Comparison of ENCODE assay signal across 1 cellular context in genomic region chr14:100140452-100141132, GRCh38.
TF ChIP-seq lines count a peak whose summit lies in the region.

No MANE protein-coding gene starts in this region.

TF ChIP-seq in HepG2, 621 proteins besides CTCF, POLR2A, EP300 and RAD21 (continues in another document):
- TF ChIP-seq KDM5B (CRISPR knock-in tag; IDR thresholded peaks at IDR 0.05; ENCODE audit: borderline replicate concordance) (peak; percentile 65; the same call in 1 of the 2 replicates), ZFX (CRISPR knock-in tag; IDR thresholded peaks at IDR 0.05; ENCODE audit: low read depth) (peak; percentile 30; the same call in 1 of the 2 replicates), FOXC1 (CRISPR knock-in tag; IDR thresholded peaks at IDR 0.05; ENCODE audit: borderline replicate concordance) (0 out of 2 replicates have a peak, but pooled peaks have one; percentile 5), ASH2L (IDR thresholded peaks at IDR 0.05; ENCODE audit: insufficient read length, low read depth, low read length) (peak; percentile 31), FOXA1 (IDR thresholded peaks at IDR 0.05) (no peak), FOXA1 (CRISPR knock-in tag; IDR thresholded peaks at IDR 0.05) (peak; percentile 2; the same call in 1 of the 2 replicates), ZNF343 (CRISPR knock-in tag; IDR thresholded peaks at IDR 0.05) (no peak), HDAC1 (CRISPR knock-in tag; IDR thresholded peaks at IDR 0.05) (peak; percentile 35; the same call in 1 of the 2 replicates), ZNF776 (CRISPR knock-in tag; IDR thresholded peaks at IDR 0.05) (no peak), ZNF75D (CRISPR knock-in tag; IDR thresholded peaks at IDR 0.05; ENCODE audit: borderline replicate concordance) (no peak), HNRNPLL (IDR thresholded peaks at IDR 0.05; ENCODE audit: low read depth, low read length, poor library complexity, severe bottlenecking) (peak; percentile 32), ZKSCAN8 (CRISPR knock-in tag; IDR thresholded peaks at IDR 0.05; ENCODE audit: borderline replicate concordance) (0 out of 2 replicates have a peak, but pooled peaks have one; percentile 47), NBN (conservative IDR thresholded peaks at IDR 0.05) (no peak), CEBPG (CRISPR knock-in tag; IDR thresholded peaks at IDR 0.05) (peak; percentile 70), HOXA3 (CRISPR knock-in tag; IDR thresholded peaks at IDR 0.05) (peak; percentile 54; the same call in 1 of the 2 replicates), ZNF781 (CRISPR knock-in tag; IDR thresholded peaks at IDR 0.05; ENCODE audit: borderline replicate concordance, not compliant biosample characterization) (peak; percentile 32), ZNF768 (CRISPR knock-in tag; IDR thresholded peaks at IDR 0.05) (no peak), IKZF5 (CRISPR knock-in tag; IDR thresholded peaks at IDR 0.05) (peak; percentile 55), ZIK1 (CRISPR knock-in tag; IDR thresholded peaks at IDR 0.05; ENCODE audit: borderline replicate concordance, low read depth) (0 out of 2 replicates have a peak, but pooled peaks have one; percentile 20), CCAR2 (optimal IDR thresholded peaks at IDR 0.05; ENCODE audit: low read depth, low read length) (peak; percentile 29), ATF2 (CRISPR knock-in tag; IDR thresholded peaks at IDR 0.05) (peak; percentile 29; the same call in 1 of the 2 replicates), SP4 (CRISPR knock-in tag; IDR thresholded peaks at IDR 0.05) (peak; percentile 53; the same call in 1 of the 2 replicates), ZFP91 (CRISPR knock-in tag; IDR thresholded peaks at IDR 0.05; ENCODE audit: borderline replicate concordance) (peak; percentile 66; the same call in 1 of the 2 replicates), CEBPB (IDR thresholded peaks at IDR 0.05; ENCODE audit: borderline replicate concordance, low read depth, low read length) (peak; percentile 64; the same call in 1 of the 2 replicates), DRAP1 (CRISPR knock-in tag; IDR thresholded peaks at IDR 0.05) (peak; percentile 25; the same call in 1 of the 2 replicates), ZNF644 (CRISPR knock-in tag; IDR thresholded peaks at IDR 0.05; ENCODE audit: low read depth) (peak; percentile 18; the same call in 1 of the 2 replicates), FOXO1 (CRISPR knock-in tag; IDR thresholded peaks at IDR 0.05) (no peak), ZHX1 (CRISPR knock-in tag; IDR thresholded peaks at IDR 0.05; ENCODE audit: low read depth) (0 out of 2 replicates have a peak, but pooled peaks have one; percentile 32), ZNF687 (CRISPR knock-in tag; IDR thresholded peaks at IDR 0.05) (peak; percentile 88), HMGXB3 (CRISPR knock-in tag; IDR thresholded peaks at IDR 0.05; ENCODE audit: borderline replicate concordance) (no peak), PLRG1 (conservative IDR thresholded peaks at IDR 0.05) (no peak), THAP11 (CRISPR knock-in tag; IDR thresholded peaks at IDR 0.05) (peak; percentile 55), NR2F6 (IDR thresholded peaks at IDR 0.05) (peak; percentile 22; the same call in 1 of the 2 replicates), NR2F6 (CRISPR knock-in tag; IDR thresholded peaks at IDR 0.05) (peak; percentile 60; the same call in 1 of the 2 replicates), SOX13 (IDR thresholded peaks at IDR 0.05) (no peak), SOX13 (CRISPR knock-in tag; conservative IDR thresholded peaks at IDR 0.05 in 1 of 2, IDR thresholded peaks at IDR 0.05 in 1 of 2) (no peak), IRF9 (CRISPR knock-in tag; IDR thresholded peaks at IDR 0.05; ENCODE audit: borderline replicate concordance) (peak; percentile 29; the same call in 1 of the 2 replicates), TBX2 (CRISPR knock-in tag; IDR thresholded peaks at IDR 0.05; ENCODE audit: borderline replicate concordance) (peak; percentile 21; the same call in 1 of the 2 replicates), CBX5 (CRISPR knock-in tag; IDR thresholded peaks at IDR 0.05; ENCODE audit: borderline replicate concordance) (peak; percentile 23; the same call in 1 of the 2 replicates), SAP130 (CRISPR knock-in tag; IDR thresholded peaks at IDR 0.05; ENCODE audit: low read depth) (peak; percentile 68; the same call in 1 of the 2 replicates), ZBTB33 (CRISPR knock-in tag; IDR thresholded peaks at IDR 0.05) (peak; percentile 48), ZNF331 (CRISPR knock-in tag; IDR thresholded peaks at IDR 0.05) (peak; percentile 57; the same call in 1 of the 2 replicates), MEIS2 (CRISPR knock-in tag; IDR thresholded peaks at IDR 0.05) (no peak)
